In the genomic region with DNA sequence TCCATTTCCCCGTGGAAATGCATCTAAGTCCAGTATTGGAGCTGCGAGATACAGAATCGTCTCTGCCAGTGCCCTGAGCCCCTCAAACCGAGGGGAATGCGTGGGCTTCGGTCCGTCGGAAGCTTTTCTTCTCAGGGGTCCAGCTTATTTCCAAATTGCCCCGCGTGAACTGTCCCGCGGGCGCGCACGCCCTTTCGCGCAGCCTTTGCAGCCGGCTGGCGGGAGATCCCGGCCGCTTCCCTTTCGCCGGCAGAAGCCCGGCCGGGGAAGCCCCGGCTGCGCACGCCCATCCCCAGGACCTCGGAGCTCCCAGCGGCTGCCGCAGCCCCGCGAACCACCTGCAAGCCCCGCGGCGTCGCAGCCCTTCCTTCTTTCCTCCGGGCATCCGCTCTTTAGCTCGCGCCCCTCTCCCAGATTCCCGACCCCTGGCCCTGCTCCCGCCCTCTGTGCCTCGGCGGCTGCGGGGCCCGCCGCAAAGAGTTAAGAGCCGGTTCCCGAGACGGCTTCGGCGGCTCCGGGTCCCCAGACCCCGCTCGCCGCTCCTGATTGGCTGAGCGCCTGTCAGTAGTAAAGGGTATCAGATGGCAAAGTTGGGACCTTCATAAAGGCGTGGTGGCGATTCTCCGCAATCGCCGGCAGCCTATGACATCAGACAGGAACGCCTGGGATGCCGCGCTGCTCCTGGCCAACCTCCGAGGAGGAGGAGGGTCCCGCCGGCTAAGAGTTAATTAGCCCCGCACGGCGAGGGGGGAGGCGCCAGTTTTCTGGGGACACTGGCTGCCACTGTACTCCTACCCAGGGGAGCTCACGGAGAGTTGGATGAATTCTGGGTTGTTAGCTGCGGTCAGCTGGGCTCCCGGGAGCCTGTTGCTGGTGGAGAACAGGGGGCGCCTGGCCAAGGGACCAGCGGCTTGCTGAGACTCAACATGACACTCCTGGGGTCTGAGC, we compare ENCODE assay signal across 8 cellular contexts. TPM values are rescaled to one million over a fixed set of nuclear protein-coding genes. Genes with fewer than 3 reads are reported as not detected.
DNase-seq lines count a peak whose midpoint lies in the region; ATAC-seq and TF ChIP-seq lines count a peak whose summit lies in the region.

MYOCD (plus strand) TSS at position 628 of the 948 bp plus-strand sequence; CDS start at position 927, 299 bp downstream.

- H3K9me3 Mint-ChIP-seq in endothelial cell (ENCODE audit: unreplicated experiment) (no peaks in the 10 kb centered on the region), mesothelial cell of epicardium (no peaks in the 10 kb centered on the region)
- no peaks in the 10 kb centered on the region for H3K9me3 Mint-ChIP-seq in T-helper 2 cell treated with Interferon-gamma antibody and Interleukin-4, amounts not matched to agents 5 μg/mL and 100 μg/mL, for 36 hours

- H3K4me3 ChIP-seq in A673 (ENCODE audit: low read depth, low read length, poor library complexity, severe bottlenecking): peak within 1 kb of the TSS; percentile 15

- H3K36me3 Mint-ChIP-seq in endothelial cell (ENCODE audit: low read depth, unreplicated experiment) (no peaks in the 10 kb centered on the region), mesothelial cell of epicardium (no peaks in the 10 kb centered on the region)
- H3K36me3 Mint-ChIP-seq in T-helper 2 cell treated with Interferon-gamma antibody and Interleukin-4, amounts not matched to agents 5 μg/mL and 100 μg/mL, for 36 hours (ENCODE audit: low read depth): no peaks in the 10 kb centered on the region

- intact Hi-C loops in A673 (cut with micrococcal nuclease; ENCODE audit: unreplicated experiment): loop anchor here (2.0 to 5.0 kb wide), 2 partner anchors 337 to 485 kb away; no protein-coding TSS in a partner anchor

- H3K4me3 Mint-ChIP-seq in endothelial cell (ENCODE audit: unreplicated experiment): peak within 1 kb of the TSS; percentile 82
- H3K4me3 Mint-ChIP-seq in mesothelial cell of epicardium: peak within 1 kb of the TSS; percentile 76
- H3K4me3 Mint-ChIP-seq in T-helper 2 cell treated with Interferon-gamma antibody and Interleukin-4, amounts not matched to agents 5 μg/mL and 100 μg/mL, for 36 hours: no peak within 1 kb of the TSS

- peaks cover 6% of the 10 kb centered on the region for H3K4me1 Mint-ChIP-seq in endothelial cell (ENCODE audit: unreplicated experiment)
- H3K4me1 Mint-ChIP-seq in mesothelial cell of epicardium: peaks cover 19% of the 10 kb centered on the region
- H3K4me1 Mint-ChIP-seq in T-helper 2 cell treated with Interferon-gamma antibody and Interleukin-4, amounts not matched to agents 5 μg/mL and 100 μg/mL, for 36 hours (ENCODE audit: low read depth): no peaks in the 10 kb centered on the region

- POLR2A ChIA-PET in A673 (lab: Charles Lee; ENCODE audit: low non-redundant PET): no interaction called here

- no TSS peak for BruUV-seq in A673 (replicated peaks; lab: Mats Ljungman, UMichigan)

- H3K27me3 Mint-ChIP-seq in endothelial cell (ENCODE audit: unreplicated experiment): peaks cover 9% of the 10 kb centered on the region
- H3K27me3 Mint-ChIP-seq in mesothelial cell of epicardium (ENCODE audit: low read depth): peaks cover 56% of the 10 kb centered on the region
- peaks cover 33% of the 10 kb centered on the region for H3K27me3 Mint-ChIP-seq in T-helper 2 cell treated with Interferon-gamma antibody and Interleukin-4, amounts not matched to agents 5 μg/mL and 100 μg/mL, for 36 hours (ENCODE audit: low read depth)

- ATAC-seq in HG02759 (IDR thresholded peaks at IDR 0.05; ENCODE audit: unreplicated experiment): peak; percentile 74
- no peak for ATAC-seq in GM18502 (IDR thresholded peaks at IDR 0.05; ENCODE audit: poor library complexity, unreplicated experiment)

- peaks cover 71% of the 10 kb centered on the region for H3K27me3 ChIP-seq in A673 (replicated peaks; ENCODE audit: insufficient read depth, low read depth, low read length, poor library complexity)

- no peak for TF ChIP-seq CTCF in A673 (conservative IDR thresholded peaks at IDR 0.05; ENCODE audit: low read depth, low read length)
- TF ChIP-seq CTCF in endothelial cell (IDR thresholded peaks at IDR 0.05; ENCODE audit: unreplicated experiment): no peak
- TF ChIP-seq CTCF in mesothelial cell of epicardium (IDR thresholded peaks at IDR 0.05; ENCODE audit: unreplicated experiment): no peak

- CTCF ChIA-PET in A673 (lab: Charles Lee): no interaction called here

- H3K36me3 ChIP-seq in A673 (ENCODE audit: insufficient read depth, low read length, poor library complexity, severe bottlenecking): no peaks in the 10 kb centered on the region

- no peaks in the 10 kb centered on the region for H3K4me1 ChIP-seq in A673 (ENCODE audit: insufficient read depth, low read length, poor library complexity, severe bottlenecking)

- no peak within 1 kb of the TSS for H3K27ac ChIP-seq in A673 (ENCODE audit: low read depth, low read length, poor library complexity, severe bottlenecking)
- H3K27ac ChIP-seq in caudate nucleus (ENCODE audit: low read depth, low read length): no peak within 1 kb of the TSS

- no peaks in the 10 kb centered on the region for H3K9me3 ChIP-seq in A673 (ENCODE audit: low read depth, low read length, poor library complexity, severe bottlenecking)

- H3K27ac Mint-ChIP-seq in endothelial cell (ENCODE audit: unreplicated experiment): no peak within 1 kb of the TSS
- H3K27ac Mint-ChIP-seq in mesothelial cell of epicardium: peak within 1 kb of the TSS; percentile 50
- H3K27ac Mint-ChIP-seq in T-helper 2 cell treated with Interferon-gamma antibody and Interleukin-4, amounts not matched to agents 5 μg/mL and 100 μg/mL, for 36 hours: no peak within 1 kb of the TSS

- DNase-seq in A673 (ENCODE audit: low spot score) (no peak), endothelial cell (ENCODE audit: low spot score) (peak; percentile 56), mesothelial cell of epicardium (ENCODE audit: low spot score in 2 of 2, unreplicated experiment in 2 of 2) (peak; percentile 37 to 71), caudate nucleus (lab: John Stamatoyannopoulos, UW) (no peak)
- DNase-seq in effector CD8-positive, alpha-beta T cell (lab: John Stamatoyannopoulos, UW): no peak
- DNase-seq in T-helper 2 cell treated with Interferon-gamma antibody and Interleukin-4, amounts not matched to agents 5 μg/mL and 100 μg/mL, for 36 hours (ENCODE audit: low spot score): no peak

RNA-seq across cellular contexts. Expression of gene MYOCD, which starts in this region (rescaled TPM):
- total RNA-seq in A673 (2021): not detected in 2 replicates
- total RNA-seq in endothelial cell (ENCODE audit: unreplicated experiment): 0.38 TPM
- 10.3 to 13.0 TPM (median 11.4 TPM) in 3 replicates for total RNA-seq in mesothelial cell of epicardium

Comparison
In these comparisons a context has a peak if more than half of its experiments do, and no peak if none do; other contexts are left out.
1. Peak in DNase-seq in endothelial cell; RNA of the gene not detected or under 1 TPM.
2. DNase-seq: peak in mesothelial cell of epicardium (2 of 2); none in A673 (single experiment), caudate nucleus (0 of 61), effector CD8-positive, alpha-beta T cell (single experiment) and T-helper 2 cell treated with Interferon-gamma antibody and Interleukin-4, amounts not matched to agents 5 μg/mL and 100 μg/mL, for 36 hours (single experiment).